In genomic region chr2:231099918-231100317, GRCh38 we compare ENCODE assay signal across 19 cellular contexts. TPM values are rescaled to one million over a fixed set of nuclear protein-coding genes. Genes with fewer than 3 reads are reported as not detected.
A peak's percentile ranks its signal among the peaks of the same experiment; 100 is the strongest.
DNase-seq lines count a peak whose midpoint lies in the region; TF ChIP-seq lines count a peak whose summit lies in the region.
"Had no signal": no experiment of that assay in that cellular context is flagged by ENCODE, and none has a peak within 500 bp of the region (broad histone marks: within the 10 kb centered on the region; RNA-seq: fewer than 3 reads in every experiment).

No MANE protein-coding gene starts in this region.

- H3K27me3 ChIP-seq in H9 (ENCODE audit: insufficient read depth, low read length) (no peaks in the 10 kb centered on the region), SJCRH30 (no peaks in the 10 kb centered on the region)
- H3K27me3 ChIP-seq: ascending aorta, hepatocyte, right atrium auricular region had no signal

- H3K36me3 ChIP-seq in SJCRH30 = peaks cover 63% of the 10 kb centered on the region

- no peak overlapping the region for H2BK15ac ChIP-seq in H9 (ENCODE audit: low read depth, low read length)

- H3K4me1 ChIP-seq in H9 (ENCODE audit: insufficient read depth, low read length) = no peaks in the 10 kb centered on the region
- H3K4me1 ChIP-seq in SJCRH30 = no peaks in the 10 kb centered on the region
- H3K4me1 ChIP-seq: ascending aorta, right atrium auricular region had no signal

- H4K8ac ChIP-seq in H9 (replicated peaks; ENCODE audit: insufficient read length, low read depth, low read length) = no peak overlapping the region

- no peak overlapping the region for H4K91ac ChIP-seq in H9 (ENCODE audit: insufficient read length, low read depth, low read length)

- no peak overlapping the region for H2BK120ac ChIP-seq in H9 (ENCODE audit: low read depth, low read length, poor library complexity, severe bottlenecking)

- H3K14ac ChIP-seq in H9 (ENCODE audit: insufficient read depth, low read length) = no peak overlapping the region

- no CpG with 5 or more reads among the region's 8 CpGs for WGBS in H9 (ENCODE audit: extremely low coverage, insufficient read length, low lambda C conversion rate)

- H3K27ac Mint-ChIP-seq in H9 (peak overlapping the region in 2 of 3 experiments; percentile 36 to 88; a peak in 2 of 7 replicates), nephron progenitor cell (no peak overlapping the region)
- H3K27ac Mint-ChIP-seq: activated CD4-positive, alpha-beta T cell treated with anti-CD3 and anti-CD28 coated beads, Interleukin-2, amount 10 ng/mL, durations not matched to agents 24 days and 14 days; activated T-helper 17 cell treated with anti-CD3 and anti-CD28 coated beads, Interleukin-2, amount 50 U/mL, for 72 hours; natural killer cell; T-helper 17 cell had no signal

- no peak overlapping the region for H2AK5ac ChIP-seq in H9 (ENCODE audit: insufficient read length, low read length)

- no peak overlapping the region for H3T11ph ChIP-seq in H9 (ENCODE audit: low read length)

- H3K9me3 ChIP-seq in H9 (ENCODE audit: control insufficient read depth, low read depth, low read length) (peaks cover 19% of the 10 kb centered on the region), SJCRH30 (replicated peaks) (no peaks in the 10 kb centered on the region; the same call in 1 of the 2 replicates)

- TF ChIP-seq CTCF in H9 (conservative IDR thresholded peaks at IDR 0.05) = peak; percentile 70
- no peak for TF ChIP-seq CTCF in nephron progenitor cell (IDR thresholded peaks at IDR 0.05)

- H3K4me1 Mint-ChIP-seq in H9 (peaks cover 5 to 11% of the 10 kb centered on the region in 2 experiments), nephron progenitor cell (no peaks in the 10 kb centered on the region)
- H3K4me1 Mint-ChIP-seq: natural killer cell, T-helper 17 cell had no signal

- H3K4me3 Mint-ChIP-seq in H9 (no peak overlapping the region; a peak in 1 of 5 replicates), nephron progenitor cell (no peak overlapping the region)
- H3K4me3 Mint-ChIP-seq: activated CD4-positive, alpha-beta T cell treated with anti-CD3 and anti-CD28 coated beads, Interleukin-2, amount 10 ng/mL, durations not matched to agents 24 days and 14 days; activated T-helper 17 cell treated with anti-CD3 and anti-CD28 coated beads, Interleukin-2, amount 50 U/mL, for 72 hours; natural killer cell; T-helper 17 cell had no signal

- no peak overlapping the region for H2BK5ac ChIP-seq in H9 (ENCODE audit: insufficient read length, low read length)

- H4K20me1 ChIP-seq in H9 (ENCODE audit: control insufficient read depth, insufficient read depth, insufficient read length) = no peaks in the 10 kb centered on the region

- H2AFZ ChIP-seq in H9 (ENCODE audit: low read length) = no peak overlapping the region
- H2AFZ ChIP-seq: hepatocyte had no signal

- no peak overlapping the region for H3K4ac ChIP-seq in H9 (ENCODE audit: low read depth, low read length)

- peak; percentile 26 for DNase-seq in DMS53 (lab: John Stamatoyannopoulos, UW)
- no peak for DNase-seq in DMS53 treated with DMSO at 0.1 percent for 48 hours (lab: John Stamatoyannopoulos, UW; ENCODE audit: unreplicated experiment)
- DNase-seq in H9 = peak; percentile 38
- DNase-seq in SJCRH30 = peak; percentile 46 to 53
- peak; percentile 32 for DNase-seq in nephron progenitor cell
- no peak for DNase-seq in mucosa of gallbladder (ENCODE audit: low spot score)
- DNase-seq in OCI-M1 (lab: John Stamatoyannopoulos, UW) = no peak
- DNase-seq in superior temporal gyrus (ENCODE audit: extremely low spot score) = no peak
- DNase-seq: activated CD4-positive, alpha-beta T cell treated with anti-CD3 and anti-CD28 coated beads, Interleukin-2, amount 10 ng/mL, durations not matched to agents 24 days and 14 days; H7; natural killer cell; NCI-H187; stimulated activated CD4-positive, alpha-beta T cell treated with anti-CD3 and anti-CD28 coated beads, Interleukin-4, amount 100 ng/mL, for 1 hour; T-helper 17 cell had no signal

- H3K9ac ChIP-seq in H9 (ENCODE audit: extremely low read depth, insufficient read length, low read length) = no peak overlapping the region

- H3K27me3 Mint-ChIP-seq in H9 (ENCODE audit: low read depth) (no peaks in the 10 kb centered on the region), nephron progenitor cell (ENCODE audit: low read depth, poor library complexity) (no peaks in the 10 kb centered on the region)
- H3K27me3 Mint-ChIP-seq: activated CD4-positive, alpha-beta T cell treated with anti-CD3 and anti-CD28 coated beads, Interleukin-2, amount 10 ng/mL, durations not matched to agents 24 days and 14 days; activated T-helper 17 cell treated with anti-CD3 and anti-CD28 coated beads, Interleukin-2, amount 50 U/mL, for 72 hours; T-helper 17 cell had no signal

- H2BK20ac ChIP-seq in H9 (ENCODE audit: low read depth, low read length, poor library complexity, severe bottlenecking) = no peak overlapping the region

- H3K9me3 Mint-ChIP-seq in H9 = peaks cover 13 to 16% of the 10 kb centered on the region in 2 experiments
- peaks cover 36% of the 10 kb centered on the region for H3K9me3 Mint-ChIP-seq in nephron progenitor cell

- H3K18ac ChIP-seq in H9 (ENCODE audit: insufficient read length, low read depth, low read length) = no peak overlapping the region

- no peak overlapping the region for H4K5ac ChIP-seq in H9 (ENCODE audit: insufficient read length, low read depth, low read length)

- 0 out of 2 replicates have a peak, but pooled peaks cover 2% of the 10 kb centered on the region for H3K79me2 ChIP-seq in H9 (ENCODE audit: insufficient read depth, low read length)

- no peak overlapping the region for H3K4me3 ChIP-seq in SJCRH30
- H3K4me3 ChIP-seq: ascending aorta, hepatocyte, right atrium auricular region had no signal

- H3K79me1 ChIP-seq in H9 (ENCODE audit: insufficient read depth, low read depth, low read length, poor library complexity, severe bottlenecking) = peaks cover 5% of the 10 kb centered on the region

- H3K36me3 Mint-ChIP-seq in H9 (ENCODE audit: insufficient read depth in 1 of 3, low read depth in 3 of 3) (peaks cover 53 to 62% (median 60%) of the 10 kb centered on the region in 3 experiments), nephron progenitor cell (ENCODE audit: low read depth) (peaks cover 66% of the 10 kb centered on the region)

- no peak overlapping the region for H3K4me2 ChIP-seq in H9 (ENCODE audit: insufficient read depth, insufficient read length, low read length)
- H3K4me2 ChIP-seq: hepatocyte had no signal

- no peak overlapping the region for H2BK12ac ChIP-seq in H9 (ENCODE audit: insufficient read length, low read depth, low read length)

- no peaks in the 10 kb centered on the region for H3K23me2 ChIP-seq in H9 (ENCODE audit: insufficient read length, low read depth, low read length, poor library complexity, severe bottlenecking)

- no peak overlapping the region for H3K27ac ChIP-seq in H9 (ENCODE audit: insufficient read length, low read depth, low read length)
- no peak overlapping the region for H3K27ac ChIP-seq in SJCRH30
- H3K27ac ChIP-seq: ascending aorta, hepatocyte, right atrium auricular region had no signal

- no peak overlapping the region for H3K23ac ChIP-seq in H9 (ENCODE audit: insufficient read length, low read depth, low read length)

- no peak overlapping the region for H3K56ac ChIP-seq in H9 (ENCODE audit: insufficient read length, low read depth, low read length)

RNA-seq across cellular contexts. Expression of gene HTR2B, which starts 24.9 kb away (rescaled TPM):
- total RNA-seq in H9 (2021) (not detected in 2 replicates), mucosa of gallbladder (0.14 TPM)
- total RNA-seq in SJCRH30 (2014; rRNA removed; shearing (Covaris generic)) = 0.15 and 0.32 TPM in 2 replicates
- total RNA-seq: activated T-helper 17 cell treated with anti-CD3 and anti-CD28 coated beads, Interleukin-2, amount 50 U/mL, for 72 hours; esophagus mucosa; H7; natural killer cell; T-helper 17 cell had no signal

RNA-seq across cellular contexts. Expression of gene PSMD1, which starts 43.3 kb away (rescaled TPM):
- total RNA-seq in H9 (2021) (166 and 180 TPM in 2 replicates), mucosa of gallbladder (55.6 TPM)
- total RNA-seq in SJCRH30 (2014; rRNA removed; shearing (Covaris generic)) = 167 and 170 TPM in 2 replicates

Comparison
In these comparisons a context has a peak if more than half of its experiments do, and no peak if none do; other contexts are left out.
1. DNase-seq: peak in DMS53 (single experiment), H9 (single experiment), SJCRH30 (2 of 2) and nephron progenitor cell (single experiment); none in DMS53 treated with DMSO at 0.1 percent for 48 hours (single experiment), mucosa of gallbladder (single experiment), OCI-M1 (single experiment) and superior temporal gyrus (single experiment).